24 cellular contexts compared by ENCODE assay signal in the genomic region with DNA sequence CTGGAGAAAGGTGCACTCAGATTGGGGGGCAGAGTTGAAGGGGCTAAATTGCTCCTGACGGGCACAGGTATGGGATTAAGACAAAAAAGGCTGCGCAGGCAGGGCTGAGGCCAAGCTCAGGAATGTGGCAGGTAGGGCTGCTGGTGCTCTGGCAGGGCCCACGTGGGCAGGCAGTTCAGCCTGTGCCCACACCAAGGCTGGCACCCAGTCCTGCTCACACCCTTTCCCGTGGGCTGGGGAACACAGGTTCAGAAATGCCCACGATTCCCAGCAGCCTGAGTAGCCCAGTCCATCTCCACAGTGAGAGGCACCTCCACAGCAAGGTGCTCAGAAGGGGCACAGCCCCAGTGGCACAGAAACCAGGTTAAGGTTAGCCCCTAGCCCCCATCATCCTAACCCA. TPM values are rescaled to one million over a fixed set of nuclear protein-coding genes. Genes with fewer than 3 reads are reported as not detected.
DNase-seq lines count a peak whose midpoint lies in the region; ATAC-seq, FAIRE-seq and TF ChIP-seq lines count a peak whose summit lies in the region.
"Had no signal": no experiment of that assay in that cellular context is flagged by ENCODE, and none has a peak within 500 bp of the region (broad histone marks: within the 10 kb centered on the region; RNA-seq: fewer than 3 reads in every experiment).

No MANE protein-coding gene starts in this region.

- TF ChIP-seq POLR2A in HepG2 (IDR thresholded peaks at IDR 0.05; ENCODE audit: insufficient read depth in 1 of 2, low read depth in 2 of 2, low read length in 2 of 2) (no peak), right lobe of liver (IDR thresholded peaks at IDR 0.05) (no peak), prostate gland (IDR thresholded peaks at IDR 0.05) (peak; percentile 26)

- TF ChIP-seq CTCF in HepG2 (CRISPR knock-in tag; IDR thresholded peaks at IDR 0.05) (no peak), right lobe of liver (IDR thresholded peaks at IDR 0.05) (no peak), prostate gland (IDR thresholded peaks at IDR 0.05) (no peak)

- H3K4me1 ChIP-seq in HepG2 (ENCODE audit: insufficient read depth, low read length) (peaks cover 38% of the 10 kb centered on the region), right lobe of liver (peaks cover 0 to 7% (median 0%) of the 10 kb centered on the region in 4 donors), prostate gland (replicated peaks) (peaks cover 2% of the 10 kb centered on the region)

- H3K9me3 ChIP-seq in HepG2 (ENCODE audit: low read length) (no peaks in the 10 kb centered on the region), right lobe of liver (no peaks in the 10 kb centered on the region), prostate gland (no peaks in the 10 kb centered on the region)
- H3K9me3 ChIP-seq: spleen had no signal

- BruUV-seq in HepG2 (replicated peaks; lab: Mats Ljungman, UMichigan) = no TSS peak

- no peak overlapping the region for H3K4me2 ChIP-seq in HepG2 (ENCODE audit: low read depth, low read length)

- no peak overlapping the region for H3K9ac ChIP-seq in HepG2 (ENCODE audit: insufficient read depth, low read depth, low read length)

- no peak for FAIRE-seq in HepG2 (lab: Jason Lieb, UNC)
- FAIRE-seq: GM12878 had no signal

- H3K79me2 ChIP-seq in HepG2 (ENCODE audit: insufficient read depth, low read length) = peaks cover 3% of the 10 kb centered on the region

- no peak for DNase-seq in HepG2 (ENCODE audit: low spot score)
- DNase-seq in right lobe of liver = no peak
- no peak for DNase-seq in prostate gland (ENCODE audit: low spot score)
- no peak for DNase-seq in cerebellar cortex (ENCODE audit: low spot score)
- DNase-seq in pons (ENCODE audit: low spot score) = no peak
- no peak for DNase-seq in NCI-H748 (lab: John Stamatoyannopoulos, UW; ENCODE audit: unreplicated experiment)
- DNase-seq: activated CD8-positive, alpha-beta memory T cell treated with anti-CD3 and anti-CD28 coated beads, Interleukin-2, amount 10 ng/mL, durations not matched to agents 7 days and 5 days; CD4-positive, alpha-beta memory T cell; DMS53; foreskin fibroblast; GOT3; naive thymus-derived CD4-positive, alpha-beta T cell; NCI-H1694; NCI-H748 treated with DMSO at 0.1 percent for 48 hours; spleen; stimulated activated CD4-positive, alpha-beta T cell treated with anti-CD3 and anti-CD28 coated beads, Interleukin-4, amount 100 ng/mL, for 24 hours had no signal

- no peak for TF ChIP-seq EP300 in HepG2 (IDR thresholded peaks at IDR 0.05; ENCODE audit: low read depth in 2 of 2, low read length in 2 of 2)
- TF ChIP-seq EP300 in HepG2 (CRISPR knock-in tag; IDR thresholded peaks at IDR 0.05; ENCODE audit: borderline replicate concordance) = no peak

- H3K27ac ChIP-seq in HepG2 (ENCODE audit: extremely low read length, insufficient read depth, low read length) (no peak overlapping the region), right lobe of liver (no peak overlapping the region), prostate gland (no peak overlapping the region)
- H3K27ac ChIP-seq: coronary artery, spleen had no signal

- WGBS in HepG2 (ENCODE audit: low lambda C conversion rate) = 54% methylated on average over 4 of the region's 5 CpGs
- no CpG with 5 or more reads among the region's 5 CpGs for WGBS in right lobe of liver (ENCODE audit: insufficient coverage, low coverage, low lambda C conversion rate, missing lambda C conversion rate)
- 37% methylated on average over 5 of the region's 5 CpGs for whole genome bisulfite sequencing in prostate gland

- no peak for ATAC-seq in HepG2
- no peak for ATAC-seq in right lobe of liver
- peak; percentile 59 for ATAC-seq in esophagus mucosa
- no peak for ATAC-seq in GM21723 (IDR thresholded peaks at IDR 0.05; ENCODE audit: unreplicated experiment)
- ATAC-seq: activated CD8-positive, alpha-beta memory T cell treated with anti-CD3 and anti-CD28 coated beads, Interleukin-2, amount 10 ng/mL, durations not matched to agents 7 days and 5 days; GM12878; naive thymus-derived CD4-positive, alpha-beta T cell had no signal

- H3K4me3 ChIP-seq in HepG2 (replicated peaks in 1 of 3; ENCODE audit: insufficient read depth in 1 of 3, low read depth in 2 of 3, low read length in 3 of 3) = no peak overlapping the region
- no peak overlapping the region for H3K4me3 ChIP-seq in right lobe of liver
- no peak overlapping the region for H3K4me3 ChIP-seq in prostate gland
- H3K4me3 ChIP-seq: coronary artery, GM12878, spleen had no signal

- CTCF ChIA-PET in HepG2 (lab: Yijun Ruan, JAX; ENCODE audit: low intra/inter-chr PET ratio, low total read pairs) = interaction anchor here (0.8 kb wide), 1 partner anchor 36 kb away, joined by 3 read pairs; no protein-coding TSS in a partner anchor

- peaks cover 37% of the 10 kb centered on the region; the same call in 1 of the 2 replicates for H4K20me1 ChIP-seq in HepG2 (ENCODE audit: insufficient read depth, low read length)

- H3K27me3 ChIP-seq in HepG2 (ENCODE audit: control insufficient read depth in 1 of 2, insufficient read depth in 2 of 2, low read length in 2 of 2) (peaks cover 2 to 11% of the 10 kb centered on the region in 2 experiments; a peak in 2 of 5 replicates), right lobe of liver (no peaks in the 10 kb centered on the region), prostate gland (replicated peaks; ENCODE audit: insufficient read depth) (no peaks in the 10 kb centered on the region)
- H3K27me3 ChIP-seq: spleen had no signal

- POLR2A ChIA-PET in HepG2 (lab: Yijun Ruan, JAX) = no interaction called here

- H3K36me3 ChIP-seq in HepG2 (replicated peaks in 1 of 2; ENCODE audit: control insufficient read depth in 1 of 2, insufficient read depth in 2 of 2, low read length in 2 of 2) (no peaks in the 10 kb centered on the region; a peak in 2 of 5 replicates), right lobe of liver (no peaks in the 10 kb centered on the region), prostate gland (no peaks in the 10 kb centered on the region)

- intact Hi-C loops in HepG2 (cut with micrococcal nuclease; ENCODE audit: unreplicated experiment) (no loop called here), right lobe of liver (cut with DNase I) (no loop called here), prostate gland (cut with DNase I) (loop anchor here (10.0 kb wide), 1 partner anchor 174 kb away; a partner anchor contains a TSS)

- TF ChIP-seq RAD21 in HepG2 (CRISPR knock-in tag; IDR thresholded peaks at IDR 0.05) = no peak

- in situ Hi-C loops in HepG2 (cut with HindIII; ENCODE audit: extremely low pct_ligation_motif_present, low pct_unique_long_range_greater_than_20kb) = no loop called here

- H2AFZ ChIP-seq in HepG2 (ENCODE audit: low read length) = no peak overlapping the region

RNA-seq across cellular contexts. Expression of a gene that starts 4.4 kb away (rescaled TPM):
- total RNA-seq in HepG2 (2016; rRNA removed; fragmentation: Illumina TruSeq; extraction: Trizol) = 34.0 and 46.4 TPM in 2 replicates
- 9.5 and 10.8 TPM in 2 replicates for total RNA-seq in HepG2 (2016; cell fraction: cytosol; rRNA removed; fragmentation: Illumina TruSeq; extraction: Trizol; ENCODE audit: low read depth)
- total RNA-seq in HepG2 (2016; cell fraction: insoluble cytoplasmic fraction; rRNA removed; fragmentation: Illumina TruSeq; extraction: Trizol) = 32.6 and 44.0 TPM in 2 replicates
- 18.6 and 21.1 TPM in 2 replicates for total RNA-seq in HepG2 (2016; cell fraction: membrane; rRNA removed; fragmentation: Illumina TruSeq; extraction: Trizol)
- total RNA-seq in HepG2 (2016; cell fraction: nucleus; rRNA removed; fragmentation: Illumina TruSeq; extraction: Trizol) = 37.8 and 39.5 TPM in 2 replicates
- 85.4 and 140 TPM in 2 replicates for polyA plus RNA-seq in HepG2 (2011; rRNA removed)
- polyA plus RNA-seq in HepG2 (2011; cell fraction: cytosol; rRNA removed) = 66.8 and 91.0 TPM in 2 replicates
- polyA plus RNA-seq in HepG2 (2011; cell fraction: nucleus; rRNA removed) = 179 and 189 TPM in 2 replicates
- polyA plus RNA-seq in HepG2 (2012) = 88.1 and 102 TPM in 2 replicates
- 3.3 and 3.4 TPM in 2 replicates for polyA plus RNA-seq in HepG2 (2016; cell fraction: cytosol; fragmentation: Illumina TruSeq; extraction: Trizol; ENCODE audit: low read depth)
- 24.1 and 29.9 TPM in 2 replicates for polyA plus RNA-seq in HepG2 (2016; cell fraction: insoluble cytoplasmic fraction; fragmentation: Illumina TruSeq; extraction: Trizol; ENCODE audit: low read depth)
- polyA plus RNA-seq in HepG2 (2016; cell fraction: membrane; fragmentation: Illumina TruSeq; extraction: Trizol; ENCODE audit: low read depth) = 9.7 and 10.3 TPM in 2 replicates
- polyA plus RNA-seq in HepG2 (2016; cell fraction: nucleus; fragmentation: Illumina TruSeq; extraction: Trizol; ENCODE audit: insufficient read depth, low read depth) = 56.7 and 66.5 TPM in 2 replicates
- polyA minus RNA-seq in HepG2 (2011; rRNA and poly(A)+ RNA removed; ENCODE audit: low replicate concordance) = 59.4 and 315 TPM in 2 replicates
- 82.1 and 94.7 TPM in 2 replicates for polyA minus RNA-seq in HepG2 (2011; cell fraction: cytosol; rRNA and poly(A)+ RNA removed)
- 68.9 and 78.6 TPM in 2 replicates for polyA minus RNA-seq in HepG2 (2011; cell fraction: nucleus; rRNA and poly(A)+ RNA removed)
- 10 to 100 TPM; 12.0 to 26.4 (median 15.5) TPM for total RNA-seq in right lobe of liver
- 32.0 TPM for total RNA-seq in esophagus mucosa
- 100 to 1,000 TPM in 1 of 2 donors, 10 to 100 TPM in 1; 71.2 to 145 TPM for total RNA-seq in prostate gland

RNA-seq across cellular contexts. Expression of a gene that starts 22.7 kb away (rescaled TPM):
- total RNA-seq in HepG2 (2016; rRNA removed; fragmentation: Illumina TruSeq; extraction: Trizol) (6.7 and 7.1 TPM in 2 replicates), right lobe of liver (1 to 10 TPM in 1 of 6 experiments, under 1 TPM in 5; 0.20 to 1.1 (median 0.40) TPM), esophagus mucosa (6.3 TPM), prostate gland (1 to 10 TPM; 1.4 to 8.1 TPM)
- total RNA-seq in HepG2 (2016; cell fraction: cytosol; rRNA removed; fragmentation: Illumina TruSeq; extraction: Trizol; ENCODE audit: low read depth) = 5.6 and 7.4 TPM in 2 replicates
- 5.5 and 5.6 TPM in 2 replicates for total RNA-seq in HepG2 (2016; cell fraction: insoluble cytoplasmic fraction; rRNA removed; fragmentation: Illumina TruSeq; extraction: Trizol)
- 5.5 and 5.6 TPM in 2 replicates for total RNA-seq in HepG2 (2016; cell fraction: membrane; rRNA removed; fragmentation: Illumina TruSeq; extraction: Trizol)
- 5.1 and 5.5 TPM in 2 replicates for total RNA-seq in HepG2 (2016; cell fraction: nucleus; rRNA removed; fragmentation: Illumina TruSeq; extraction: Trizol)
- polyA plus RNA-seq in HepG2 (2011; rRNA removed) = 5.0 and 6.1 TPM in 2 replicates
- 3.3 and 4.0 TPM in 2 replicates for polyA plus RNA-seq in HepG2 (2011; cell fraction: cytosol; rRNA removed)
- polyA plus RNA-seq in HepG2 (2011; cell fraction: nucleus; rRNA removed) = 7.3 and 8.7 TPM in 2 replicates
- polyA plus RNA-seq in HepG2 (2012) = 2.5 and 4.8 TPM in 2 replicates
- 1.4 and 1.5 TPM in 2 replicates for polyA plus RNA-seq in HepG2 (2016; cell fraction: cytosol; fragmentation: Illumina TruSeq; extraction: Trizol; ENCODE audit: low read depth)
- 6.2 and 7.5 TPM in 2 replicates for polyA plus RNA-seq in HepG2 (2016; cell fraction: insoluble cytoplasmic fraction; fragmentation: Illumina TruSeq; extraction: Trizol; ENCODE audit: low read depth)
- 2.2 and 3.0 TPM in 2 replicates for polyA plus RNA-seq in HepG2 (2016; cell fraction: membrane; fragmentation: Illumina TruSeq; extraction: Trizol; ENCODE audit: low read depth)
- polyA plus RNA-seq in HepG2 (2016; cell fraction: nucleus; fragmentation: Illumina TruSeq; extraction: Trizol; ENCODE audit: insufficient read depth, low read depth) = 14.2 and 16.9 TPM in 2 replicates
- polyA minus RNA-seq in HepG2 (2011; rRNA and poly(A)+ RNA removed; ENCODE audit: low replicate concordance) = 11.6 and 25.6 TPM in 2 replicates
- polyA minus RNA-seq in HepG2 (2011; cell fraction: cytosol; rRNA and poly(A)+ RNA removed) = 2.7 and 4.6 TPM in 2 replicates
- 3.9 and 4.5 TPM in 2 replicates for polyA minus RNA-seq in HepG2 (2011; cell fraction: nucleus; rRNA and poly(A)+ RNA removed)

RNA-seq across cellular contexts. Expression of a gene that starts 48.5 kb away (rescaled TPM):
- 18.8 and 38.5 TPM in 2 replicates for total RNA-seq in HepG2 (2016; rRNA removed; fragmentation: Illumina TruSeq; extraction: Trizol)
- 8.6 and 14.9 TPM in 2 replicates for total RNA-seq in HepG2 (2016; cell fraction: cytosol; rRNA removed; fragmentation: Illumina TruSeq; extraction: Trizol; ENCODE audit: low read depth)
- total RNA-seq in HepG2 (2016; cell fraction: insoluble cytoplasmic fraction; rRNA removed; fragmentation: Illumina TruSeq; extraction: Trizol) = 17.5 and 37.8 TPM in 2 replicates
- 16.0 and 22.0 TPM in 2 replicates for total RNA-seq in HepG2 (2016; cell fraction: membrane; rRNA removed; fragmentation: Illumina TruSeq; extraction: Trizol)
- 40.7 and 44.5 TPM in 2 replicates for total RNA-seq in HepG2 (2016; cell fraction: nucleus; rRNA removed; fragmentation: Illumina TruSeq; extraction: Trizol)
- polyA plus RNA-seq in HepG2 (2011; rRNA removed) = 75.8 and 76.1 TPM in 2 replicates
- 79.2 and 116 TPM in 2 replicates for polyA plus RNA-seq in HepG2 (2011; cell fraction: cytosol; rRNA removed)
- polyA plus RNA-seq in HepG2 (2011; cell fraction: nucleus; rRNA removed) = 46.2 and 49.1 TPM in 2 replicates
- 40.3 and 62.7 TPM in 2 replicates for polyA plus RNA-seq in HepG2 (2012)
- 24.5 and 33.4 TPM in 2 replicates for polyA plus RNA-seq in HepG2 (2016; cell fraction: cytosol; fragmentation: Illumina TruSeq; extraction: Trizol; ENCODE audit: low read depth)
- 41.7 and 46.0 TPM in 2 replicates for polyA plus RNA-seq in HepG2 (2016; cell fraction: insoluble cytoplasmic fraction; fragmentation: Illumina TruSeq; extraction: Trizol; ENCODE audit: low read depth)
- 39.8 and 42.2 TPM in 2 replicates for polyA plus RNA-seq in HepG2 (2016; cell fraction: membrane; fragmentation: Illumina TruSeq; extraction: Trizol; ENCODE audit: low read depth)
- polyA plus RNA-seq in HepG2 (2016; cell fraction: nucleus; fragmentation: Illumina TruSeq; extraction: Trizol; ENCODE audit: insufficient read depth, low read depth) = 126 and 134 TPM in 2 replicates
- 232 and 267 TPM in 2 replicates for polyA minus RNA-seq in HepG2 (2011; rRNA and poly(A)+ RNA removed; ENCODE audit: low replicate concordance)
- polyA minus RNA-seq in HepG2 (2011; cell fraction: cytosol; rRNA and poly(A)+ RNA removed) = 41.8 and 52.8 TPM in 2 replicates
- 25.0 and 33.2 TPM in 2 replicates for polyA minus RNA-seq in HepG2 (2011; cell fraction: nucleus; rRNA and poly(A)+ RNA removed)
- total RNA-seq in right lobe of liver = 10 to 100 TPM in 2 of 6 experiments, 1 to 10 TPM in 4; 5.9 to 24.2 (median 9.9) TPM
- total RNA-seq in esophagus mucosa = 24.0 TPM
- total RNA-seq in prostate gland = 10 to 100 TPM; 68.9 to 84.8 TPM

RNA-seq across cellular contexts. Expression of a gene that starts 51.4 kb away (rescaled TPM):
- total RNA-seq in HepG2 (2016; rRNA removed; fragmentation: Illumina TruSeq; extraction: Trizol) (0.07 TPM in 1 of 2 replicates, not detected in the other), right lobe of liver (1 to 10 TPM in 1 of 6 experiments, not detected in 5; 1.5 TPM), esophagus mucosa (not detected), prostate gland (1 to 10 TPM; 3.2 to 4.4 TPM)
- not detected in 2 replicates for total RNA-seq in HepG2 (2016; cell fraction: cytosol; rRNA removed; fragmentation: Illumina TruSeq; extraction: Trizol; ENCODE audit: low read depth)
- not detected in 2 replicates for total RNA-seq in HepG2 (2016; cell fraction: insoluble cytoplasmic fraction; rRNA removed; fragmentation: Illumina TruSeq; extraction: Trizol)
- total RNA-seq in HepG2 (2016; cell fraction: membrane; rRNA removed; fragmentation: Illumina TruSeq; extraction: Trizol) = not detected in 2 replicates
- not detected in 2 replicates for total RNA-seq in HepG2 (2016; cell fraction: nucleus; rRNA removed; fragmentation: Illumina TruSeq; extraction: Trizol)
- polyA plus RNA-seq in HepG2 (2011; rRNA removed) = 0.05 TPM in 1 of 2 replicates, not detected in the other
- 0.04 and 0.10 TPM in 2 replicates for polyA plus RNA-seq in HepG2 (2011; cell fraction: cytosol; rRNA removed)
- polyA plus RNA-seq in HepG2 (2011; cell fraction: nucleus; rRNA removed) = 0.45 and 0.47 TPM in 2 replicates
- polyA plus RNA-seq in HepG2 (2012) = 0.47 and 0.64 TPM in 2 replicates
- not detected in 2 replicates for polyA plus RNA-seq in HepG2 (2016; cell fraction: cytosol; fragmentation: Illumina TruSeq; extraction: Trizol; ENCODE audit: low read depth)
- not detected in 2 replicates for polyA plus RNA-seq in HepG2 (2016; cell fraction: insoluble cytoplasmic fraction; fragmentation: Illumina TruSeq; extraction: Trizol; ENCODE audit: low read depth)
- polyA plus RNA-seq in HepG2 (2016; cell fraction: membrane; fragmentation: Illumina TruSeq; extraction: Trizol; ENCODE audit: low read depth) = not detected in 2 replicates
- polyA plus RNA-seq in HepG2 (2016; cell fraction: nucleus; fragmentation: Illumina TruSeq; extraction: Trizol; ENCODE audit: insufficient read depth, low read depth) = not detected in 2 replicates
- polyA minus RNA-seq in HepG2 (2011; rRNA and poly(A)+ RNA removed; ENCODE audit: low replicate concordance) = 0.09 and 0.40 TPM in 2 replicates
- not detected in 2 replicates for polyA minus RNA-seq in HepG2 (2011; cell fraction: cytosol; rRNA and poly(A)+ RNA removed)
- polyA minus RNA-seq in HepG2 (2011; cell fraction: nucleus; rRNA and poly(A)+ RNA removed) = not detected in 2 replicates
- total RNA-seq: CD4-positive, alpha-beta memory T cell; kidney epithelial cell; pulmonary artery endothelial cell; subcutaneous adipose tissue had no signal
- polyA plus RNA-seq: AG04450 had no signal

RNA-seq across cellular contexts. Expression of a gene that starts 52.6 kb away (rescaled TPM):
- total RNA-seq in HepG2 (2016; rRNA removed; fragmentation: Illumina TruSeq; extraction: Trizol) (52.8 and 58.4 TPM in 2 replicates), right lobe of liver (10 to 100 TPM; 24.2 to 30.6 (median 29.4) TPM), esophagus mucosa (41.8 TPM), prostate gland (10 to 100 TPM; 30.0 to 45.2 TPM)
- 33.1 and 35.6 TPM in 2 replicates for total RNA-seq in HepG2 (2016; cell fraction: cytosol; rRNA removed; fragmentation: Illumina TruSeq; extraction: Trizol; ENCODE audit: low read depth)
- 54.1 and 58.0 TPM in 2 replicates for total RNA-seq in HepG2 (2016; cell fraction: insoluble cytoplasmic fraction; rRNA removed; fragmentation: Illumina TruSeq; extraction: Trizol)
- total RNA-seq in HepG2 (2016; cell fraction: membrane; rRNA removed; fragmentation: Illumina TruSeq; extraction: Trizol) = 83.5 and 84.1 TPM in 2 replicates
- total RNA-seq in HepG2 (2016; cell fraction: nucleus; rRNA removed; fragmentation: Illumina TruSeq; extraction: Trizol) = 32.8 and 34.5 TPM in 2 replicates
- 43.3 and 55.7 TPM in 2 replicates for polyA plus RNA-seq in HepG2 (2011; rRNA removed)
- 39.5 and 49.1 TPM in 2 replicates for polyA plus RNA-seq in HepG2 (2011; cell fraction: cytosol; rRNA removed)
- polyA plus RNA-seq in HepG2 (2011; cell fraction: nucleus; rRNA removed) = 23.0 and 23.8 TPM in 2 replicates
- 41.3 and 43.4 TPM in 2 replicates for polyA plus RNA-seq in HepG2 (2012)
- polyA plus RNA-seq in HepG2 (2016; cell fraction: cytosol; fragmentation: Illumina TruSeq; extraction: Trizol; ENCODE audit: low read depth) = 42.1 and 49.1 TPM in 2 replicates
- 92.1 and 94.1 TPM in 2 replicates for polyA plus RNA-seq in HepG2 (2016; cell fraction: insoluble cytoplasmic fraction; fragmentation: Illumina TruSeq; extraction: Trizol; ENCODE audit: low read depth)
- polyA plus RNA-seq in HepG2 (2016; cell fraction: membrane; fragmentation: Illumina TruSeq; extraction: Trizol; ENCODE audit: low read depth) = 93.0 and 95.9 TPM in 2 replicates
- polyA plus RNA-seq in HepG2 (2016; cell fraction: nucleus; fragmentation: Illumina TruSeq; extraction: Trizol; ENCODE audit: insufficient read depth, low read depth) = 65.1 and 74.2 TPM in 2 replicates
- 62.0 and 88.5 TPM in 2 replicates for polyA minus RNA-seq in HepG2 (2011; rRNA and poly(A)+ RNA removed; ENCODE audit: low replicate concordance)
- polyA minus RNA-seq in HepG2 (2011; cell fraction: cytosol; rRNA and poly(A)+ RNA removed) = 34.6 and 39.9 TPM in 2 replicates
- polyA minus RNA-seq in HepG2 (2011; cell fraction: nucleus; rRNA and poly(A)+ RNA removed) = 40.4 and 42.5 TPM in 2 replicates
